ENCODE assay signal across 24 cellular contexts in genomic region chr20:44172572-44172950, GRCh38. TPM values are rescaled to one million over a fixed set of nuclear protein-coding genes. Genes with fewer than 3 reads are reported as not detected.
DNase-seq lines count a peak whose midpoint lies in the region; ATAC-seq and TF ChIP-seq lines count a peak whose summit lies in the region.
"Had no signal": no experiment of that assay in that cellular context is flagged by ENCODE, and none has a peak within 500 bp of the region (broad histone marks: within the 10 kb centered on the region; RNA-seq: fewer than 3 reads in every experiment).

No MANE protein-coding gene starts in this region.

- no peak for TF ChIP-seq CTCF in left ventricle myocardium inferior (IDR thresholded peaks at IDR 0.05; ENCODE audit: borderline replicate concordance)
- TF ChIP-seq CTCF in right atrium auricular region (IDR thresholded peaks at IDR 0.05), result no peak
- no peak for TF ChIP-seq CTCF in gastroesophageal sphincter (IDR thresholded peaks at IDR 0.05)

- H3K9ac ChIP-seq in skeletal muscle tissue (ENCODE audit: low read depth in 1 of 3, low read length in 3 of 3), result no peak overlapping the region

- H3K27ac ChIP-seq in left ventricle myocardium inferior (replicated peaks) (peak overlapping the region; percentile 52), right atrium auricular region (peak overlapping the region in 1 of 2 donors; percentile 4), gastroesophageal sphincter (peak overlapping the region; percentile 14 to 96 (median 82)), skeletal muscle tissue (ENCODE audit: low read depth, low read length) (peak overlapping the region; percentile 66)
- H3K27ac ChIP-seq: HL-60 had no signal

- intact Hi-C loops in left ventricle myocardium inferior (cut with micrococcal nuclease), result no loop called here

- H3K4me3 ChIP-seq in left ventricle myocardium inferior (no peak overlapping the region), right atrium auricular region (no peak overlapping the region), gastroesophageal sphincter (no peak overlapping the region), skeletal muscle tissue (ENCODE audit: low read length in 3 of 3) (no peak overlapping the region)

- no peaks in the 10 kb centered on the region for H3K9me3 ChIP-seq in left ventricle myocardium inferior (replicated peaks)
- H3K9me3 ChIP-seq in right atrium auricular region, result no peaks in the 10 kb centered on the region
- no peaks in the 10 kb centered on the region for H3K9me3 ChIP-seq in gastroesophageal sphincter
- no peaks in the 10 kb centered on the region for H3K9me3 ChIP-seq in skeletal muscle tissue (ENCODE audit: control insufficient read depth in 3 of 3, low read length in 3 of 3)

- peaks cover 5% of the 10 kb centered on the region for H3K36me3 ChIP-seq in left ventricle myocardium inferior
- H3K36me3 ChIP-seq in right atrium auricular region, result peaks cover 38% of the 10 kb centered on the region
- peaks cover 0 to 5% of the 10 kb centered on the region in 2 donors for H3K36me3 ChIP-seq in gastroesophageal sphincter
- H3K36me3 ChIP-seq in skeletal muscle tissue (ENCODE audit: control insufficient read depth in 3 of 3, insufficient read depth in 3 of 3, low read length in 3 of 3), result peaks cover 0 to 4% (median 3%) of the 10 kb centered on the region in 3 donors

- no peak for ATAC-seq in gastroesophageal sphincter
- no peak for ATAC-seq in left lobe of liver
- ATAC-seq: HCT116 had no signal

- WGBS in gastroesophageal sphincter (ENCODE audit: low coverage in 1 of 2), 2 donors, result 67 to 71% methylated on average over 1 to 2 of the region's 2 CpGs

- TF ChIP-seq EP300 in gastroesophageal sphincter (IDR thresholded peaks at IDR 0.05), result no peak

- H3K27me3 ChIP-seq in left ventricle myocardium inferior (ENCODE audit: low read depth) (no peaks in the 10 kb centered on the region), right atrium auricular region (no peaks in the 10 kb centered on the region), gastroesophageal sphincter (no peaks in the 10 kb centered on the region), skeletal muscle tissue (ENCODE audit: control insufficient read depth in 3 of 3, insufficient read depth in 3 of 3, low read length in 3 of 3) (peaks cover 0 to 3% (median 0%) of the 10 kb centered on the region in 3 donors)

- TF ChIP-seq POLR2A in gastroesophageal sphincter (IDR thresholded peaks at IDR 0.05), result no peak

- DNase-seq in left ventricle myocardium inferior, result no peak
- no peak for DNase-seq in right atrium auricular region (ENCODE audit: low spot score)
- DNase-seq in left lobe of liver (ENCODE audit: low spot score), result no peak
- no peak for DNase-seq in AG20443 (ENCODE audit: low spot score)
- no peak for DNase-seq in activated CD4-positive, alpha-beta T cell treated with anti-CD3 and anti-CD28 coated beads for 48 hours
- DNase-seq in RKO (ENCODE audit: low spot score), result no peak
- DNase-seq: C1 segment of cervical spinal cord; CD8-positive, alpha-beta memory T cell; DMS53; EL; GOT3; IMR-90; Karpas-422; MM.1S; NCI-H1092; NCI-H1436 treated with DMSO at 0.1 percent for 48 hours; NCI-H2029; NCI-H2171; NCI-H526; SHP77 had no signal

- peaks cover 100% of the 10 kb centered on the region for H3K4me1 ChIP-seq in left ventricle myocardium inferior
- peaks cover 0 to 59% of the 10 kb centered on the region in 2 donors for H3K4me1 ChIP-seq in right atrium auricular region
- H3K4me1 ChIP-seq in gastroesophageal sphincter, result peaks cover 0 to 98% (median 3%) of the 10 kb centered on the region in 3 donors
- H3K4me1 ChIP-seq in skeletal muscle tissue (ENCODE audit: control insufficient read depth in 3 of 3, insufficient read depth in 3 of 3, low read length in 3 of 3), result peaks cover 67 to 80% (median 79%) of the 10 kb centered on the region in 3 donors

RNA-seq across cellular contexts. Expression of gene JPH2, which starts 14.4 kb away (rescaled TPM):
- total RNA-seq in left ventricle myocardium inferior (151 TPM), right atrium auricular region (100 to 1,000 TPM; 131 to 168 TPM), gastroesophageal sphincter (100 to 1,000 TPM; 173 to 442 (median 242) TPM), skeletal muscle tissue (85.1 TPM), left lobe of liver (0.13 TPM)
- total RNA-seq: CD8-positive, alpha-beta memory T cell had no signal

RNA-seq across cellular contexts. Expression of gene OSER1, which starts 38.0 kb away (rescaled TPM):
- total RNA-seq in left ventricle myocardium inferior, result 34.0 TPM
- total RNA-seq in right atrium auricular region, result 10 to 100 TPM; 30.8 to 31.1 TPM
- 10 to 100 TPM; 47.6 to 97.3 (median 70.3) TPM for total RNA-seq in gastroesophageal sphincter
- 31.3 TPM for total RNA-seq in skeletal muscle tissue
- 11.8 TPM for total RNA-seq in left lobe of liver

Comparison
In these comparisons a context has a peak if more than half of its experiments do, and no peak if none do; other contexts are left out.
1. RNA of gene JPH2, which starts 14.4 kb away (total RNA-seq): 173 to 442 TPM in gastroesophageal sphincter, 131 to 168 TPM in right atrium auricular region, 151 TPM in left ventricle myocardium inferior (single experiment) and 85.1 TPM in skeletal muscle tissue (single experiment); 0.13 TPM in left lobe of liver (single experiment); every median in the first group is over 10 times any median in the second.